ENCODE assay signal across 8 cellular contexts in genomic region chr2:112054847-112055109, GRCh38. TPM values are rescaled to one million over a fixed set of nuclear protein-coding genes. Genes with fewer than 3 reads are reported as not detected.
DNase-seq lines count a peak whose midpoint lies in the region; ATAC-seq and TF ChIP-seq lines count a peak whose summit lies in the region.
"Not testable (repeated sequence)": the region's sequence is repeated elsewhere in the genome, so short reads cannot be mapped to it uniquely, and the experiment has no call there.

No MANE protein-coding gene starts in this region.

- TF ChIP-seq RAD21 in liver (IDR thresholded peaks at IDR 0.05) = not testable (repeated sequence)

- H3K27ac ChIP-seq in ectodermal cell (ENCODE audit: insufficient read depth, low read depth, low read length, poor library complexity, severe bottlenecking) = not testable (repeated sequence)
- H3K27ac ChIP-seq in liver (ENCODE audit: low read depth in 1 of 2, low read length in 2 of 2) = peak overlapping the region; percentile 93 to 96
- H3K27ac ChIP-seq in upper lobe of left lung = peak overlapping the region in 3 of 4 donors; percentile 95 to 99 (median 96)

- not testable (repeated sequence) for H3K4me1 ChIP-seq in ectodermal cell (ENCODE audit: control insufficient read depth, insufficient read depth, low read length)
- H3K4me1 ChIP-seq in liver (ENCODE audit: control insufficient read depth in 4 of 4, insufficient read depth in 4 of 4, low read length in 3 of 4) (peaks cover 2 to 20% (median 15%) of the 10 kb centered on the region in 4 donors), upper lobe of left lung (peaks cover 29 to 39% (median 34%) of the 10 kb centered on the region in 4 donors)

- H3K36me3 Mint-ChIP-seq in T-helper 2 cell treated with Interferon-gamma antibody and Interleukin-4, amounts not matched to agents 5 μg/mL and 100 μg/mL, for 36 hours (ENCODE audit: low read depth) = peaks cover 11% of the 10 kb centered on the region
- peaks cover 4 to 38% of the 10 kb centered on the region in 2 donors for H3K36me3 Mint-ChIP-seq in activated naive CD4-positive, alpha-beta T cell treated with anti-CD3 and anti-CD28 coated beads, Interleukin-2, amount 50 U/mL, for 72 hours

- not testable (repeated sequence) for DNase-seq in T-helper 2 cell treated with Interferon-gamma antibody and Interleukin-4, amounts not matched to agents 5 μg/mL and 100 μg/mL, for 36 hours (ENCODE audit: low spot score); activated naive CD4-positive, alpha-beta T cell treated with anti-CD3 and anti-CD28 coated beads, Interleukin-2, amount 50 U/mL, for 72 hours (ENCODE audit: low spot score in 2 of 2); retinal pigment epithelial cell (ENCODE audit: low read depth); upper lobe of left lung

- H3K36me3 ChIP-seq in ectodermal cell (ENCODE audit: control insufficient read depth, insufficient read depth, low read length); liver (ENCODE audit: control insufficient read depth in 4 of 4, insufficient read depth in 3 of 4, low read depth in 1 of 4, low read length in 3 of 4); upper lobe of left lung: not testable (repeated sequence)

- H3K27me3 Mint-ChIP-seq in T-helper 2 cell treated with Interferon-gamma antibody and Interleukin-4, amounts not matched to agents 5 μg/mL and 100 μg/mL, for 36 hours (ENCODE audit: low read depth) = not testable (repeated sequence)

- ATAC-seq in GM19023 (IDR thresholded peaks at IDR 0.05; ENCODE audit: unreplicated experiment) = peak; percentile 49
- ATAC-seq in HG03432 (IDR thresholded peaks at IDR 0.05; ENCODE audit: unreplicated experiment) = peak; percentile 51
- ATAC-seq in activated naive CD4-positive, alpha-beta T cell treated with anti-CD3 and anti-CD28 coated beads, Interleukin-2, amount 50 U/mL, for 72 hours = peak; percentile 78 to 79
- ATAC-seq in upper lobe of left lung (ENCODE audit: low FRiP score in 2 of 2) = not testable (repeated sequence)

- not testable (repeated sequence) for H3K9ac ChIP-seq in liver (ENCODE audit: low read depth in 1 of 2, low read length in 2 of 2)

- peak overlapping the region; percentile 90 for H3K27ac Mint-ChIP-seq in T-helper 2 cell treated with Interferon-gamma antibody and Interleukin-4, amounts not matched to agents 5 μg/mL and 100 μg/mL, for 36 hours
- peak overlapping the region in 1 of 2 donors; percentile 93 for H3K27ac Mint-ChIP-seq in activated naive CD4-positive, alpha-beta T cell treated with anti-CD3 and anti-CD28 coated beads, Interleukin-2, amount 50 U/mL, for 72 hours

- H3K9me3 Mint-ChIP-seq in T-helper 2 cell treated with Interferon-gamma antibody and Interleukin-4, amounts not matched to agents 5 μg/mL and 100 μg/mL, for 36 hours; activated naive CD4-positive, alpha-beta T cell treated with anti-CD3 and anti-CD28 coated beads, Interleukin-2, amount 50 U/mL, for 72 hours: not testable (repeated sequence)

- not testable (repeated sequence) for TF ChIP-seq CTCF in liver (IDR thresholded peaks at IDR 0.05; ENCODE audit: low read depth, low read length, missing input control); retinal pigment epithelial cell (conservative IDR thresholded peaks at IDR 0.05; ENCODE audit: low read depth, low read length); upper lobe of left lung (IDR thresholded peaks at IDR 0.05)

- H3K4me3 Mint-ChIP-seq in T-helper 2 cell treated with Interferon-gamma antibody and Interleukin-4, amounts not matched to agents 5 μg/mL and 100 μg/mL, for 36 hours = peak overlapping the region; percentile 90

- TF ChIP-seq EP300 in upper lobe of left lung (IDR thresholded peaks at IDR 0.05) = not testable (repeated sequence)

- WGBS in ectodermal cell, 2 experiments = 0% methylated on average over 17 to 24 of the region's 27 CpGs
- WGBS in liver = under 1% methylated on average over 24 of the region's 27 CpGs
- WGBS in upper lobe of left lung, 2 donors = 0 to 3% methylated on average over 4 to 6 of the region's 27 CpGs

- H3K9me3 ChIP-seq in ectodermal cell (ENCODE audit: control insufficient read depth, low read length); liver (ENCODE audit: control insufficient read depth in 4 of 4, low read length in 3 of 4); upper lobe of left lung: not testable (repeated sequence)

- not testable (repeated sequence) for TF ChIP-seq POLR2A in upper lobe of left lung (IDR thresholded peaks at IDR 0.05)

- H3K4me3 ChIP-seq in ectodermal cell (ENCODE audit: insufficient read depth, low read depth, low read length) (peak overlapping the region; percentile 58), retinal pigment epithelial cell (ENCODE audit: low read length) (peak overlapping the region; percentile 80), upper lobe of left lung (peak overlapping the region in 3 of 4 donors; percentile 63 to 86 (median 77))
- not testable (repeated sequence) for H3K4me3 ChIP-seq in liver (ENCODE audit: low read depth in 1 of 3, low read length in 3 of 3)

- H3K4me1 Mint-ChIP-seq in T-helper 2 cell treated with Interferon-gamma antibody and Interleukin-4, amounts not matched to agents 5 μg/mL and 100 μg/mL, for 36 hours (ENCODE audit: low read depth) = peaks cover 29% of the 10 kb centered on the region

- H3K27me3 ChIP-seq in ectodermal cell (ENCODE audit: control insufficient read depth, insufficient read depth, low read length, poor library complexity, severe bottlenecking); liver (ENCODE audit: control insufficient read depth in 4 of 4, insufficient read depth in 4 of 4, low read length in 3 of 4); upper lobe of left lung: not testable (repeated sequence)

RNA-seq across cellular contexts. Expression of gene TMEM87B, which starts 0.3 kb away (rescaled TPM):
- 10 to 100 TPM; 16.8 to 26.2 TPM for total RNA-seq in activated naive CD4-positive, alpha-beta T cell treated with anti-CD3 and anti-CD28 coated beads, Interleukin-2, amount 50 U/mL, for 72 hours
- polyA plus RNA-seq in ectodermal cell (2013, experiment 1 of 4) = 10.9 TPM
- 11.7 TPM for polyA plus RNA-seq in ectodermal cell (2013, experiment 2 of 4)
- 13.5 TPM for polyA plus RNA-seq in ectodermal cell (2013, experiment 3 of 4)
- 13.7 TPM for polyA plus RNA-seq in ectodermal cell (2013, experiment 4 of 4)
- 10 to 100 TPM in 1 of 2 donors, 1 to 10 TPM in 1; 6.4 to 10.1 TPM for total RNA-seq in liver
- 1 to 10 TPM; 3.6 to 5.5 TPM for polyA plus RNA-seq in liver
- total RNA-seq in upper lobe of left lung = 10 to 100 TPM; 20.1 to 45.9 (median 23.6) TPM
